ENCODE assay signal across 22 cellular contexts in genomic region chr12:76192416-76192815, GRCh38.
"Had no signal": no experiment of that assay in that cellular context is flagged by ENCODE, and none has a peak within 500 bp of the region (broad histone marks: within the 10 kb centered on the region; RNA-seq: fewer than 3 reads in every experiment).

No MANE protein-coding gene starts in this region.

- ATAC-seq: esophagus mucosa; heart left ventricle; left colon; left ventricle myocardium superior; naive thymus-derived CD4-positive, alpha-beta T cell had no signal

- H3K27ac ChIP-seq: heart left ventricle, neutrophil, sigmoid colon, skin epidermis, stomach, thoracic aorta, transverse colon had no signal

- H3K4me3 Mint-ChIP-seq: naive thymus-derived CD4-positive, alpha-beta T cell; nephron progenitor cell had no signal

- H3K27me3 ChIP-seq: heart left ventricle, neutrophil, sigmoid colon, stomach, transverse colon had no signal

- H3K27ac Mint-ChIP-seq: naive thymus-derived CD4-positive, alpha-beta T cell; nephron progenitor cell had no signal

- H3K4me3 ChIP-seq: heart left ventricle, sigmoid colon, skin epidermis, stomach, thoracic aorta, transverse colon had no signal

- H3K36me3 ChIP-seq: heart left ventricle, neutrophil, sigmoid colon, stomach, thoracic aorta, transverse colon had no signal

- DNase-seq: cortex of kidney; effector memory CD4-positive, alpha-beta T cell; heart left ventricle; hippocampal formation; left colon; left ventricle myocardium superior; mammary epithelial cell; naive thymus-derived CD4-positive, alpha-beta T cell; nephron progenitor cell; sigmoid colon; stimulated activated CD4-positive, alpha-beta T cell treated with anti-CD3 and anti-CD28 coated beads, Interleukin-2, amount 100 ng/mL, for 24 hours; stimulated activated CD4-positive, alpha-beta T cell treated with anti-CD3 and anti-CD28 coated beads, Interleukin-4, amount 100 ng/mL, for 4 hours; stimulated activated naive CD4-positive, alpha-beta T cell; stomach; substantia nigra; transverse colon had no signal

- FAIRE-seq: endometrium, frontal cortex had no signal

- H3K9me3 ChIP-seq: neutrophil, sigmoid colon, thoracic aorta, transverse colon had no signal

- H3K4me1 ChIP-seq: heart left ventricle, sigmoid colon, stomach, transverse colon had no signal
